9 cellular contexts compared by ENCODE assay signal in the genomic region with DNA sequence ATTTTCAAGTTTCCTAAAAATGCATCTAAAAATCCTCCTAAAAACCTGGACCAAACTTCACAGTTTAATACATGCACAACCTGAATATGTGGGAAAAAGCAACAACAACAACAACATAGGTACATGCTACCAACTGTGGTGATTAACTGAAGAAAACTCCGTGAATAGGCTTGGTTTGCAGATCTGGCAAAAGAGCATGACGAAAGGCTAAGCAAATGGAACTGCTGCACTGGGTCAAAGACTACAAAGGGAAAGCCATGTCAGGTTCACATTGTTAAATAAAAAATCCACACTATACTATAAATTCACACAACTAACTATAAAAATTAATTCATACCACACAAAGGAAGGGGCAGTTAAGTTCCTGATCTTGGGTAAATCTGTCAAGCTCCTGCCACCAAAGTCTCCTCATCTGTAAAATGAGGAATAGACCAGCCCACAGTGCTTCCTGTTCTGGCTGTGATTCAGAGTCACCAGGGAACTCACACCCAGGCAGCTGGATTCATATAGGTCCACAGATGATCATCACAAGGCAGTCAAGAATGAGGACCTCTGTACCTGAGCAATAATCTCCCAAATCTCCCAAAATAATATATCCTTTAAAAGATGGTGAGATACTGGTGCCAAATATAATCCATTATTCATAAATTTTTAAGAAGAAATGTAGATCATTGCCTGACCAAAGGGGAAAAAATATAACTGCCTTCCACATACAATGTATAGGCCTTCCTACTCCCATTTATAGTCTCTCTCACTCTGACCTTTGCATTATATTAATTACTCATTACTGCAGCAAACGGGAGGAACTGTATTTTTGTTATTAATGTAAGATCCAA. TPM values are rescaled to one million over a fixed set of nuclear protein-coding genes. Genes with fewer than 3 reads are reported as not detected.
DNase-seq lines count a peak whose midpoint lies in the region; ATAC-seq, FAIRE-seq and TF ChIP-seq lines count a peak whose summit lies in the region.
"Had no signal": no experiment of that assay in that cellular context is flagged by ENCODE, and none has a peak within 500 bp of the region (broad histone marks: within the 10 kb centered on the region; RNA-seq: fewer than 3 reads in every experiment).

No MANE protein-coding gene starts in this region.

- peaks cover 1% of the 10 kb centered on the region for H3K36me3 Mint-ChIP-seq in astrocyte (ENCODE audit: low read depth, unreplicated experiment)

- peaks cover 6% of the 10 kb centered on the region for H3K4me1 ChIP-seq in Karpas-422 (ENCODE audit: low read length)
- H3K4me1 ChIP-seq in astrocyte (ENCODE audit: insufficient read depth, low read length) = peaks cover 65% of the 10 kb centered on the region

- peak overlapping the region; percentile 47 for H3K4me3 Mint-ChIP-seq in astrocyte (ENCODE audit: unreplicated experiment)

- peaks cover 76% of the 10 kb centered on the region for H3K4me1 Mint-ChIP-seq in astrocyte (ENCODE audit: low read depth, unreplicated experiment)

- H3K9me3 ChIP-seq in Karpas-422 (ENCODE audit: low read length) (no peaks in the 10 kb centered on the region), astrocyte (ENCODE audit: insufficient read depth, low read depth, low read length) (no peaks in the 10 kb centered on the region)

- TF ChIP-seq CTCF in AG10803 (conservative IDR thresholded peaks at IDR 0.05; ENCODE audit: low read length) = no peak
- no peak for TF ChIP-seq CTCF in astrocyte (IDR thresholded peaks at IDR 0.05; ENCODE audit: insufficient read depth, low read depth, low read length)

- no peaks in the 10 kb centered on the region for H3K79me2 ChIP-seq in Karpas-422 (ENCODE audit: low read length)
- H3K79me2 ChIP-seq in astrocyte (ENCODE audit: insufficient read depth, low read length) = peaks cover 96% of the 10 kb centered on the region

- DNase-seq in AG10803 (ENCODE audit: low read depth) (peak; percentile 45), Karpas-422 (peak; percentile 44), astrocyte (ENCODE audit: low read depth) (peak; percentile 57), medulla oblongata (ENCODE audit: extremely low spot score) (peak; percentile 50), globus pallidus (ENCODE audit: low spot score) (no peak), COR-L47 (lab: John Stamatoyannopoulos, UW) (no peak), NCI-H526 treated with DMSO at 0.1 percent for 48 hours (lab: John Stamatoyannopoulos, UW) (no peak)
- DNase-seq: effector CD8-positive, alpha-beta T cell had no signal

- H3K27ac Mint-ChIP-seq in astrocyte (ENCODE audit: unreplicated experiment) = peak overlapping the region; percentile 79

- H3K27ac ChIP-seq in Karpas-422 (ENCODE audit: low read length) = no peak overlapping the region
- peak overlapping the region; percentile 98 for H3K27ac ChIP-seq in astrocyte (ENCODE audit: low read depth, low read length)

- H3K27me3 ChIP-seq in Karpas-422 (ENCODE audit: low read length) (no peaks in the 10 kb centered on the region), astrocyte (ENCODE audit: insufficient read depth, low read length) (no peaks in the 10 kb centered on the region)

- peak; percentile 9 for FAIRE-seq in astrocyte (lab: Jason Lieb, UNC)

- no peak overlapping the region for H3K4me2 ChIP-seq in Karpas-422 (ENCODE audit: low read depth, low read length, poor library complexity, severe bottlenecking)
- peak overlapping the region; percentile 68 for H3K4me2 ChIP-seq in astrocyte (ENCODE audit: low read length)

- H3K9ac ChIP-seq in Karpas-422 (ENCODE audit: low read length) = no peak overlapping the region
- H3K9ac ChIP-seq in astrocyte (ENCODE audit: low read length) = peak overlapping the region; percentile 81

- H3K36me3 ChIP-seq in Karpas-422 (ENCODE audit: insufficient read depth, low read length) (no peaks in the 10 kb centered on the region), astrocyte (ENCODE audit: insufficient read depth, low read length) (peaks cover 5% of the 10 kb centered on the region)

- H4K20me1 ChIP-seq in Karpas-422 (ENCODE audit: insufficient read depth, low read depth, low read length) (peaks cover 10% of the 10 kb centered on the region; the same call in 1 of the 2 replicates), astrocyte (ENCODE audit: insufficient read depth, low read length) (peaks cover 13% of the 10 kb centered on the region)

- H3K9me3 Mint-ChIP-seq in astrocyte (ENCODE audit: unreplicated experiment) = no peaks in the 10 kb centered on the region

- no peak overlapping the region for H2AFZ ChIP-seq in Karpas-422 (ENCODE audit: low read length)
- H2AFZ ChIP-seq in astrocyte (ENCODE audit: low read depth, low read length) = no peak overlapping the region

- H3K27me3 Mint-ChIP-seq in astrocyte (ENCODE audit: low read depth, unreplicated experiment) = no peaks in the 10 kb centered on the region

- H3K4me3 ChIP-seq in AG10803 (ENCODE audit: low read length) (no peak overlapping the region; the same call in 1 of the 2 replicates), Karpas-422 (ENCODE audit: low read length) (no peak overlapping the region), astrocyte (ENCODE audit: insufficient read depth, low read depth, low read length) (no peak overlapping the region)

- no peaks in the 10 kb centered on the region for H3K9me2 ChIP-seq in Karpas-422 (replicated peaks; ENCODE audit: insufficient read depth, low read length)

- ATAC-seq in HG02981 (IDR thresholded peaks at IDR 0.05; ENCODE audit: unreplicated experiment) = no peak

RNA-seq across cellular contexts. Expression of gene CORO1C, which starts 7.0 kb away (rescaled TPM):
- 11.1 and 14.9 TPM in 2 replicates for total RNA-seq in Karpas-422 (2014; rRNA removed; shearing (Covaris generic); ENCODE audit: low replicate concordance)
- total RNA-seq in astrocyte = 364 and 391 TPM in 2 replicates

Comparison
In these comparisons a context has a peak if more than half of its experiments do, and no peak if none do; other contexts are left out.
1. DNase-seq: peak in AG10803 (single experiment), Karpas-422 (single experiment), astrocyte (single experiment) and medulla oblongata (single experiment); none in globus pallidus (single experiment), COR-L47 (single experiment) and NCI-H526 treated with DMSO at 0.1 percent for 48 hours (single experiment).
2. RNA of gene CORO1C, which starts 7.0 kb away (total RNA-seq): 364 to 391 TPM in astrocyte; 11.1 to 14.9 TPM in Karpas-422; every median in the first group is over 10 times any median in the second.